8 cellular contexts compared by ENCODE assay signal in the genomic region with DNA sequence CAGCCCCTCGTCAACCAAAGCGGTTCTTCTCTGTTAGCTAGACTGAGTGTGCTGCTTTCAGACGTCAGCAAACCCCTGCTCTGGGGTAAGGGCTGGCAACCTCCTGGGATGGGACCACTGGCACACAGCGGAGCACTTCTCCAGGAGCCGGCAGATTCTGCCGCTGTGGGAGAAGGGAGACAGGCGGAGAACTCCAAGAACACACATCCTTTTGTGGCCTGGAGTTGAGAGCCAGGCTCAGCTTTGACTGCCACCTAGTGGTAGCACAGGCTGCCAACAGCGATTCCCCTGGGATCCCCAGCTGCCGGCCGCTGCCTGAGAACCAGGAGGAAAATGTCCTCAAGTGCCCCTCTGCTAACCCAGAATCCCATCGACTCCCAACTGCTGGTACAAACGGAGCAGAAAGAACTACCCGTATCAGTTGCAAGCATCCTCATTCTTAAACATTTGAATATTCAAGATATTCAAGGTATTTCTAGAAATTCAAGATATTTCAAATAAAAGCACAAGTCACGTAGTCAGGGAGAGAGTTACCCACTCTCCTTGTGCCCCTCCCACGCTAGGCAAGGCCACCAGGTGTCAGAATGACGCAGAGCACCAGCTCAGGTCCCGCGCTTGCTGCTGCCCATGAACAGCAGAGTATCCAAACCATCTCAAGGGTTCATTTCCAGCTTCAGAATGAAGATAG. TPM values are rescaled to one million over a fixed set of nuclear protein-coding genes. Genes with fewer than 3 reads are reported as not detected.
DNase-seq lines count a peak whose midpoint lies in the region; ATAC-seq, FAIRE-seq and TF ChIP-seq lines count a peak whose summit lies in the region.

No MANE protein-coding gene starts in this region.

- 0 out of 2 replicates have a peak overlapping the region, but pooled peaks have one; percentile 48 for H3K9ac ChIP-seq in HepG2 (ENCODE audit: insufficient read depth, low read depth, low read length)

- peaks cover 4% of the 10 kb centered on the region for H3K27me3 Mint-ChIP-seq in GM23338 (ENCODE audit: insufficient read depth, low read depth, poor library complexity)

- TF ChIP-seq EP300 in HepG2 (IDR thresholded peaks at IDR 0.05; ENCODE audit: low read depth in 2 of 2, low read length in 2 of 2) (no peak), HepG2 (CRISPR knock-in tag; IDR thresholded peaks at IDR 0.05; ENCODE audit: borderline replicate concordance) (no peak)

- H3K27ac ChIP-seq in GM23338 (ENCODE audit: low read depth) (no peak overlapping the region), HepG2 (ENCODE audit: extremely low read length, insufficient read depth, low read length) (peak overlapping the region; percentile 39)

- peak; percentile 91 for FAIRE-seq in HepG2 (lab: Jason Lieb, UNC)

- CTCF ChIA-PET in HepG2 (lab: Yijun Ruan, JAX; ENCODE audit: low intra/inter-chr PET ratio, low total read pairs), result interaction anchor here (0.7 to 2.9 kb wide), 5 partner anchors 8 to 569 kb away, joined by 3 to 26 read pairs (median 9); no protein-coding TSS in a partner anchor

- no peaks in the 10 kb centered on the region for H3K27me3 ChIP-seq in GM23338 (ENCODE audit: insufficient read depth)
- H3K27me3 ChIP-seq in HepG2 (ENCODE audit: control insufficient read depth in 1 of 2, insufficient read depth in 2 of 2, low read length in 2 of 2), result no peaks in the 10 kb centered on the region

- in situ Hi-C loops in HepG2 (cut with HindIII; ENCODE audit: extremely low pct_ligation_motif_present, low pct_unique_long_range_greater_than_20kb), result loop anchor here (10.0 kb wide), 1 partner anchor 566 kb away; no protein-coding TSS in a partner anchor

- no peak overlapping the region for H3K4me3 ChIP-seq in GM23338
- no peak overlapping the region for H3K4me3 ChIP-seq in choroid plexus epithelial cell (ENCODE audit: low read depth, low read length)
- 0 out of 6 replicates have a peak overlapping the region, but pooled peaks of 2 of the 3 experiments have one; percentile 13 to 18 for H3K4me3 ChIP-seq in HepG2 (replicated peaks in 1 of 3; ENCODE audit: insufficient read depth in 1 of 3, low read depth in 2 of 3, low read length in 3 of 3)

- no TSS peak for BruUV-seq in HepG2 (replicated peaks; lab: Mats Ljungman, UMichigan)

- 57% methylated on average over 12 of the region's 18 CpGs for WGBS in HepG2 (ENCODE audit: low lambda C conversion rate)

- H3K4me3 Mint-ChIP-seq in GM23338, result no peak overlapping the region

- H3K4me2 ChIP-seq in GM23338, result no peak overlapping the region
- peak overlapping the region; percentile 38 for H3K4me2 ChIP-seq in HepG2 (ENCODE audit: low read depth, low read length)

- H3K4me1 ChIP-seq in GM23338 (ENCODE audit: insufficient read depth) (peaks cover 6% of the 10 kb centered on the region), HepG2 (ENCODE audit: insufficient read depth, low read length) (peaks cover 58% of the 10 kb centered on the region)

- TF ChIP-seq RAD21 in HepG2 (CRISPR knock-in tag; IDR thresholded peaks at IDR 0.05), result peak; percentile 95

- intact Hi-C loops in HepG2 (cut with micrococcal nuclease; ENCODE audit: unreplicated experiment), result loop anchor here (1.0 kb wide), 3 partner anchors 16 to 569 kb away; no protein-coding TSS in a partner anchor

- POLR2A ChIA-PET in HepG2 (lab: Yijun Ruan, JAX), result interaction anchor here (0.6 to 8.9 kb wide), 4 partner anchors 13 to 40 kb away, joined by 3 to 128 read pairs (median 18); partner anchors contain the start of gene CCND1

- peaks cover 33% of the 10 kb centered on the region for H3K79me2 ChIP-seq in GM23338 (replicated peaks; ENCODE audit: insufficient read depth)
- peaks cover 20% of the 10 kb centered on the region for H3K79me2 ChIP-seq in HepG2 (ENCODE audit: insufficient read depth, low read length)

- ATAC-seq in GM23338 (peak; percentile 79), HepG2 (peak; percentile 52)

- no peaks in the 10 kb centered on the region for H3K9me2 ChIP-seq in GM23338 (ENCODE audit: insufficient read depth)

- peaks cover 13% of the 10 kb centered on the region; the same call in 1 of the 2 replicates for H3F3A ChIP-seq in GM23338 (replicated peaks; ENCODE audit: low read depth)

- H4K20me1 ChIP-seq in GM23338 (replicated peaks; ENCODE audit: insufficient read depth), result peaks cover 4% of the 10 kb centered on the region; the same call in 1 of the 2 replicates
- H4K20me1 ChIP-seq in HepG2 (ENCODE audit: insufficient read depth, low read length), result peaks cover 3% of the 10 kb centered on the region; the same call in 1 of the 2 replicates

- peaks cover 6% of the 10 kb centered on the region; the same call in 1 of the 2 replicates for H3K36me3 ChIP-seq in GM23338 (ENCODE audit: insufficient read depth)
- H3K36me3 ChIP-seq in HepG2 (replicated peaks in 1 of 2; ENCODE audit: control insufficient read depth in 1 of 2, insufficient read depth in 2 of 2, low read length in 2 of 2), result peaks cover 4 to 17% of the 10 kb centered on the region in 2 experiments; a peak in 4 of 5 replicates

- no peaks in the 10 kb centered on the region for H3K9me3 Mint-ChIP-seq in GM23338

- DNase-seq in AG08396 (ENCODE audit: low spot score) (peak; percentile 93), GM23338 (ENCODE audit: low spot score) (peak; percentile 92), NCI-H510A (lab: John Stamatoyannopoulos, UW) (peak; percentile 50), choroid plexus epithelial cell (ENCODE audit: low read depth) (peak; percentile 92), HepG2 (ENCODE audit: low spot score) (peak; percentile 77), cerebellar nuclear complex (lab: John Stamatoyannopoulos, UW) (no peak)
- DNase-seq in activated CD4-positive, alpha-beta T cell treated with anti-CD3 and anti-CD28 coated beads for 1 hour, result peak; percentile 29
- peak; percentile 47 to 55 for DNase-seq in stimulated activated CD4-positive, alpha-beta T cell treated with anti-CD3 and anti-CD28 coated beads, Interleukin-4, amount 100 ng/mL, for 48 hours (ENCODE audit: low read depth in 2 of 2)

- peak overlapping the region; percentile 20 for H3K27ac Mint-ChIP-seq in GM23338

- peaks cover 10% of the 10 kb centered on the region; the same call in 2 of the 3 replicates for H3K4me1 Mint-ChIP-seq in GM23338

- TF ChIP-seq CTCF in GM23338 (conservative IDR thresholded peaks at IDR 0.05; ENCODE audit: low read depth in 2 of 2), result peak; percentile 90 to 93
- peak; percentile 97 for TF ChIP-seq CTCF in choroid plexus epithelial cell (conservative IDR thresholded peaks at IDR 0.05; ENCODE audit: low read depth, low read length)
- peak; percentile 96 for TF ChIP-seq CTCF in HepG2 (CRISPR knock-in tag; IDR thresholded peaks at IDR 0.05)

- peaks cover 42% of the 10 kb centered on the region for H3K36me3 Mint-ChIP-seq in GM23338 (ENCODE audit: low read depth)

- no peak overlapping the region for H2AFZ ChIP-seq in GM23338
- H2AFZ ChIP-seq in HepG2 (ENCODE audit: low read length), result no peak overlapping the region

- TF ChIP-seq POLR2A in HepG2 (IDR thresholded peaks at IDR 0.05; ENCODE audit: insufficient read depth in 1 of 2, low read depth in 2 of 2, low read length in 2 of 2), result no peak

- no peaks in the 10 kb centered on the region for H3K9me3 ChIP-seq in HepG2 (ENCODE audit: low read length)

RNA-seq across cellular contexts. Expression of gene LTO1, which starts 4.9 kb away (rescaled TPM):
- total RNA-seq in GM23338 (2014; rRNA removed; shearing (Covaris generic)), result 12.9 and 20.1 TPM in 2 replicates
- polyA plus RNA-seq in GM23338 (2016; fragmentation: Nextera tagmentation; extraction: Ambion mirVana), result 23.2 and 23.3 TPM in 2 replicates
- 11.3 and 15.0 TPM in 2 replicates for total RNA-seq in HepG2 (2016; rRNA removed; fragmentation: Illumina TruSeq; extraction: Trizol)
- total RNA-seq in HepG2 (2016; cell fraction: cytosol; rRNA removed; fragmentation: Illumina TruSeq; extraction: Trizol; ENCODE audit: low read depth), result 9.2 and 10.5 TPM in 2 replicates
- 9.0 and 17.0 TPM in 2 replicates for total RNA-seq in HepG2 (2016; cell fraction: insoluble cytoplasmic fraction; rRNA removed; fragmentation: Illumina TruSeq; extraction: Trizol)
- total RNA-seq in HepG2 (2016; cell fraction: membrane; rRNA removed; fragmentation: Illumina TruSeq; extraction: Trizol), result 11.5 and 13.4 TPM in 2 replicates
- 17.6 and 20.5 TPM in 2 replicates for total RNA-seq in HepG2 (2016; cell fraction: nucleus; rRNA removed; fragmentation: Illumina TruSeq; extraction: Trizol)
- polyA plus RNA-seq in HepG2 (2011; rRNA removed), result 11.8 and 13.8 TPM in 2 replicates
- 9.3 TPM in 2 replicates for polyA plus RNA-seq in HepG2 (2011; cell fraction: cytosol; rRNA removed)
- 32.0 and 35.0 TPM in 2 replicates for polyA plus RNA-seq in HepG2 (2011; cell fraction: nucleus; rRNA removed)
- polyA plus RNA-seq in HepG2 (2012), result 10.6 and 11.8 TPM in 2 replicates
- 5.3 and 6.8 TPM in 2 replicates for polyA plus RNA-seq in HepG2 (2016; cell fraction: cytosol; fragmentation: Illumina TruSeq; extraction: Trizol; ENCODE audit: low read depth)
- 13.9 and 14.6 TPM in 2 replicates for polyA plus RNA-seq in HepG2 (2016; cell fraction: insoluble cytoplasmic fraction; fragmentation: Illumina TruSeq; extraction: Trizol; ENCODE audit: low read depth)
- 9.0 and 9.4 TPM in 2 replicates for polyA plus RNA-seq in HepG2 (2016; cell fraction: membrane; fragmentation: Illumina TruSeq; extraction: Trizol; ENCODE audit: low read depth)
- 40.5 and 43.2 TPM in 2 replicates for polyA plus RNA-seq in HepG2 (2016; cell fraction: nucleus; fragmentation: Illumina TruSeq; extraction: Trizol; ENCODE audit: insufficient read depth, low read depth)
- polyA minus RNA-seq in HepG2 (2011; rRNA and poly(A)+ RNA removed; ENCODE audit: low replicate concordance), result 17.9 and 33.2 TPM in 2 replicates
- 4.6 TPM in 2 replicates for polyA minus RNA-seq in HepG2 (2011; cell fraction: cytosol; rRNA and poly(A)+ RNA removed)
- 22.3 and 29.4 TPM in 2 replicates for polyA minus RNA-seq in HepG2 (2011; cell fraction: nucleus; rRNA and poly(A)+ RNA removed)

RNA-seq across cellular contexts. Expression of gene CCND1, which starts 29.3 kb away (rescaled TPM):
- 99.1 and 109 TPM in 2 replicates for total RNA-seq in GM23338 (2014; rRNA removed; shearing (Covaris generic))
- polyA plus RNA-seq in GM23338 (2016; fragmentation: Nextera tagmentation; extraction: Ambion mirVana) (159 and 183 TPM in 2 replicates), HepG2 (2011; rRNA removed) (126 and 136 TPM in 2 replicates)
- total RNA-seq in HepG2 (2016; rRNA removed; fragmentation: Illumina TruSeq; extraction: Trizol), result 107 and 117 TPM in 2 replicates
- total RNA-seq in HepG2 (2016; cell fraction: cytosol; rRNA removed; fragmentation: Illumina TruSeq; extraction: Trizol; ENCODE audit: low read depth), result 18.0 and 19.0 TPM in 2 replicates
- total RNA-seq in HepG2 (2016; cell fraction: insoluble cytoplasmic fraction; rRNA removed; fragmentation: Illumina TruSeq; extraction: Trizol), result 91.6 and 108 TPM in 2 replicates
- 58.9 and 60.9 TPM in 2 replicates for total RNA-seq in HepG2 (2016; cell fraction: membrane; rRNA removed; fragmentation: Illumina TruSeq; extraction: Trizol)
- total RNA-seq in HepG2 (2016; cell fraction: nucleus; rRNA removed; fragmentation: Illumina TruSeq; extraction: Trizol), result 68.6 and 72.9 TPM in 2 replicates
- 73.2 and 112 TPM in 2 replicates for polyA plus RNA-seq in HepG2 (2011; cell fraction: cytosol; rRNA removed)
- 161 and 292 TPM in 2 replicates for polyA plus RNA-seq in HepG2 (2011; cell fraction: nucleus; rRNA removed)
- 60.9 and 65.2 TPM in 2 replicates for polyA plus RNA-seq in HepG2 (2012)
- polyA plus RNA-seq in HepG2 (2016; cell fraction: cytosol; fragmentation: Illumina TruSeq; extraction: Trizol; ENCODE audit: low read depth), result 10.4 and 11.6 TPM in 2 replicates
- 75.4 and 106 TPM in 2 replicates for polyA plus RNA-seq in HepG2 (2016; cell fraction: insoluble cytoplasmic fraction; fragmentation: Illumina TruSeq; extraction: Trizol; ENCODE audit: low read depth)
- 24.6 and 25.9 TPM in 2 replicates for polyA plus RNA-seq in HepG2 (2016; cell fraction: membrane; fragmentation: Illumina TruSeq; extraction: Trizol; ENCODE audit: low read depth)
- 90.1 and 100 TPM in 2 replicates for polyA plus RNA-seq in HepG2 (2016; cell fraction: nucleus; fragmentation: Illumina TruSeq; extraction: Trizol; ENCODE audit: insufficient read depth, low read depth)
- polyA minus RNA-seq in HepG2 (2011; rRNA and poly(A)+ RNA removed; ENCODE audit: low replicate concordance), result 30.5 and 379 TPM in 2 replicates
- 191 and 225 TPM in 2 replicates for polyA minus RNA-seq in HepG2 (2011; cell fraction: cytosol; rRNA and poly(A)+ RNA removed)
- polyA minus RNA-seq in HepG2 (2011; cell fraction: nucleus; rRNA and poly(A)+ RNA removed), result 120 and 156 TPM in 2 replicates

RNA-seq across cellular contexts. Expression of gene FGF19, which starts 33.5 kb away (rescaled TPM):
- 27.4 and 36.1 TPM in 2 replicates for total RNA-seq in GM23338 (2014; rRNA removed; shearing (Covaris generic))
- polyA plus RNA-seq in GM23338 (2016; fragmentation: Nextera tagmentation; extraction: Ambion mirVana), result 21.7 and 22.3 TPM in 2 replicates
- not detected in 2 replicates for total RNA-seq in HepG2 (2016; rRNA removed; fragmentation: Illumina TruSeq; extraction: Trizol)
- not detected in 2 replicates for total RNA-seq in HepG2 (2016; cell fraction: cytosol; rRNA removed; fragmentation: Illumina TruSeq; extraction: Trizol; ENCODE audit: low read depth)
- total RNA-seq in HepG2 (2016; cell fraction: insoluble cytoplasmic fraction; rRNA removed; fragmentation: Illumina TruSeq; extraction: Trizol), result 0.04 TPM in 1 of 2 replicates, not detected in the other
- total RNA-seq in HepG2 (2016; cell fraction: membrane; rRNA removed; fragmentation: Illumina TruSeq; extraction: Trizol), result not detected in 2 replicates
- not detected in 2 replicates for total RNA-seq in HepG2 (2016; cell fraction: nucleus; rRNA removed; fragmentation: Illumina TruSeq; extraction: Trizol)
- 0.07 and 0.16 TPM in 2 replicates for polyA plus RNA-seq in HepG2 (2011; rRNA removed)
- 0.03 and 0.06 TPM in 2 replicates for polyA plus RNA-seq in HepG2 (2011; cell fraction: cytosol; rRNA removed)
- polyA plus RNA-seq in HepG2 (2011; cell fraction: nucleus; rRNA removed), result 0.62 and 0.74 TPM in 2 replicates
- polyA plus RNA-seq in HepG2 (2012), result 0.08 and 0.11 TPM in 2 replicates
- polyA plus RNA-seq in HepG2 (2016; cell fraction: cytosol; fragmentation: Illumina TruSeq; extraction: Trizol; ENCODE audit: low read depth), result not detected in 2 replicates
- not detected in 2 replicates for polyA plus RNA-seq in HepG2 (2016; cell fraction: insoluble cytoplasmic fraction; fragmentation: Illumina TruSeq; extraction: Trizol; ENCODE audit: low read depth)
- polyA plus RNA-seq in HepG2 (2016; cell fraction: membrane; fragmentation: Illumina TruSeq; extraction: Trizol; ENCODE audit: low read depth), result not detected in 2 replicates
- polyA plus RNA-seq in HepG2 (2016; cell fraction: nucleus; fragmentation: Illumina TruSeq; extraction: Trizol; ENCODE audit: insufficient read depth, low read depth), result 0.36 and 0.37 TPM in 2 replicates
- 0.21 TPM in 1 of 2 replicates, not detected in the other for polyA minus RNA-seq in HepG2 (2011; rRNA and poly(A)+ RNA removed; ENCODE audit: low replicate concordance)
- polyA minus RNA-seq in HepG2 (2011; cell fraction: cytosol; rRNA and poly(A)+ RNA removed), result not detected in 2 replicates
- not detected in 2 replicates for polyA minus RNA-seq in HepG2 (2011; cell fraction: nucleus; rRNA and poly(A)+ RNA removed)

Comparison
In these comparisons a context has a peak if more than half of its experiments do, and no peak if none do; other contexts are left out.
1. DNase-seq: peak in AG08396 (single experiment), GM23338 (single experiment), NCI-H510A (single experiment), activated CD4-positive, alpha-beta T cell treated with anti-CD3 and anti-CD28 coated beads for 1 hour (single experiment), choroid plexus epithelial cell (single experiment), HepG2 (single experiment) and stimulated activated CD4-positive, alpha-beta T cell treated with anti-CD3 and anti-CD28 coated beads, Interleukin-4, amount 100 ng/mL, for 48 hours (2 of 2); none in cerebellar nuclear complex (0 of 2).
2. H3K4me3 ChIP-seq: peak in HepG2 (2 of 3); none in GM23338 (single experiment) and choroid plexus epithelial cell (single experiment).
3. RNA of gene FGF19, which starts 33.5 kb away (total RNA-seq): 27.4 to 36.1 TPM in GM23338; 0.04 TPM in HepG2; every median in the first group is over 10 times any median in the second.
4. Peak in every context shown above with its lines, with median percentiles within 50 percentile points of each other: CTCF ChIP-seq.